In the genomic region with DNA sequence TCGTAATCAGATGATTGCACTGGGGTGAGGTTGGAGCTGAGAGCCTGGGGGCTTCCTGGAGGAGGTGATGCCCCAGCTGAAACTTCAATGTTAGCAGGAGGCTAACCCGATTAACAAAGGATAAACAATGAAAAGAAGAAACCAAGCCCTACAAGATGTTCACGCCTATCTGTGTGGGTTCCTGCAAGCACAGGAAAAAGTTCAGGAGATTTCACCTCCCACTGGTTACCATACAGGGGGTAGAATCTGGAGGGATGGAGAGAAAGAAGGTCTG, we compare ENCODE assay signal across 18 cellular contexts. TPM values are rescaled to one million over a fixed set of nuclear protein-coding genes. Genes with fewer than 3 reads are reported as not detected.
A peak's percentile ranks its signal among the peaks of the same experiment; 100 is the strongest.
DNase-seq lines count a peak whose midpoint lies in the region; ATAC-seq and TF ChIP-seq lines count a peak whose summit lies in the region.
"Had no signal": no experiment of that assay in that cellular context is flagged by ENCODE, and none has a peak within 500 bp of the region (broad histone marks: within the 10 kb centered on the region; RNA-seq: fewer than 3 reads in every experiment).

No MANE protein-coding gene starts in this region.

- no peak for ATAC-seq in natural killer cell treated with Interleukin-12 subunit alpha and Interleukin-12 subunit beta and Interleukin-15 and Interleukin-18, amount 100 ng/mL, for 72 hours
- ATAC-seq in natural killer cell (no peak), left lung (no peak), GM18502 (IDR thresholded peaks at IDR 0.05; ENCODE audit: poor library complexity, unreplicated experiment) (no peak), SK-N-SH treated with all-trans-retinoic acid at 6 μM for 48 hours (no peak)
- ATAC-seq: Panc1, Right ventricle myocardium inferior had no signal

- peaks cover 56% of the 10 kb centered on the region for H3K4me1 Mint-ChIP-seq in T-helper 1 cell treated with Interleukin-12 subunit alpha and Interleukin-12 subunit beta and Interleukin-4 antibody, amounts not matched to agents 30 μg/mL and 1 μg/mL, for 36 hours (ENCODE audit: low read depth)
- peaks cover 32 to 74% of the 10 kb centered on the region in 2 donors for H3K4me1 Mint-ChIP-seq in natural killer cell treated with Interleukin-12 subunit alpha and Interleukin-12 subunit beta and Interleukin-15 and Interleukin-18, amount 100 ng/mL, for 72 hours (ENCODE audit: low read depth in 2 of 2)
- peaks cover 12 to 49% of the 10 kb centered on the region in 2 donors for H3K4me1 Mint-ChIP-seq in natural killer cell
- peaks cover 91% of the 10 kb centered on the region for H3K4me1 Mint-ChIP-seq in activated CD4-positive, alpha-beta memory T cell treated with anti-CD3 and anti-CD28 coated beads, Interleukin-2, amount 10 ng/mL, durations not matched to agents 7 days and 5 days

- DNase-seq in T-helper 1 cell (no peak), natural killer cell (no peak), left lung (no peak)
- DNase-seq in natural killer cell treated with Interleukin-12 subunit alpha and Interleukin-12 subunit beta and Interleukin-15 and Interleukin-18, amount 100 ng/mL, for 72 hours (ENCODE audit: low spot score) = no peak
- no peak for DNase-seq in activated CD4-positive, alpha-beta memory T cell treated with anti-CD3 and anti-CD28 coated beads, Interleukin-2, amount 10 ng/mL, durations not matched to agents 7 days and 5 days
- DNase-seq: EL, HFFc6, Karpas-422, NCI-H1105, NCI-H1694, NCI-H510A treated with DMSO at 0.1 percent for 48 hours had no signal

- H3K9me3 ChIP-seq in left lung = no peaks in the 10 kb centered on the region
- H3K9me3 ChIP-seq: BE2C had no signal

- peak overlapping the region; percentile 51 for H3K4me3 Mint-ChIP-seq in T-helper 1 cell treated with Interleukin-12 subunit alpha and Interleukin-12 subunit beta and Interleukin-4 antibody, amounts not matched to agents 30 μg/mL and 1 μg/mL, for 36 hours
- peak overlapping the region; percentile 83 for H3K4me3 Mint-ChIP-seq in natural killer cell treated with Interleukin-12 subunit alpha and Interleukin-12 subunit beta and Interleukin-15 and Interleukin-18, amount 100 ng/mL, for 72 hours
- H3K4me3 Mint-ChIP-seq in natural killer cell = no peak overlapping the region
- peak overlapping the region; percentile 70 for H3K4me3 Mint-ChIP-seq in activated CD4-positive, alpha-beta memory T cell treated with anti-CD3 and anti-CD28 coated beads, Interleukin-2, amount 10 ng/mL, durations not matched to agents 7 days and 5 days
- H3K4me3 Mint-ChIP-seq: HFFc6 had no signal

- POLR2A ChIA-PET in activated CD4-positive, alpha-beta memory T cell treated with anti-CD3 and anti-CD28 coated beads, Interleukin-2, amount 10 ng/mL, durations not matched to agents 7 days and 5 days (lab: Charles Lee) = interaction anchor here (1.0 to 21.3 kb wide), 5 partner anchors 10 to 51 kb away, joined by 3 to 568 read pairs (median 86); a partner anchor contains a TSS

- H3K4me1 ChIP-seq in left lung = no peaks in the 10 kb centered on the region

- peaks cover 36% of the 10 kb centered on the region for H3K9me3 Mint-ChIP-seq in T-helper 1 cell treated with Interleukin-12 subunit alpha and Interleukin-12 subunit beta and Interleukin-4 antibody, amounts not matched to agents 30 μg/mL and 1 μg/mL, for 36 hours
- H3K9me3 Mint-ChIP-seq in natural killer cell treated with Interleukin-12 subunit alpha and Interleukin-12 subunit beta and Interleukin-15 and Interleukin-18, amount 100 ng/mL, for 72 hours = peaks cover 11% of the 10 kb centered on the region
- peaks cover 6 to 10% of the 10 kb centered on the region in 2 donors for H3K9me3 Mint-ChIP-seq in natural killer cell
- H3K9me3 Mint-ChIP-seq in activated CD4-positive, alpha-beta memory T cell treated with anti-CD3 and anti-CD28 coated beads, Interleukin-2, amount 10 ng/mL, durations not matched to agents 7 days and 5 days = peaks cover 38% of the 10 kb centered on the region

- H3K27ac Mint-ChIP-seq in T-helper 1 cell treated with Interleukin-12 subunit alpha and Interleukin-12 subunit beta and Interleukin-4 antibody, amounts not matched to agents 30 μg/mL and 1 μg/mL, for 36 hours = peak overlapping the region; percentile 85
- H3K27ac Mint-ChIP-seq in natural killer cell treated with Interleukin-12 subunit alpha and Interleukin-12 subunit beta and Interleukin-15 and Interleukin-18, amount 100 ng/mL, for 72 hours = peak overlapping the region; percentile 44 to 100
- peak overlapping the region in 1 of 2 donors; percentile 58 for H3K27ac Mint-ChIP-seq in natural killer cell
- peak overlapping the region; percentile 97 for H3K27ac Mint-ChIP-seq in activated CD4-positive, alpha-beta memory T cell treated with anti-CD3 and anti-CD28 coated beads, Interleukin-2, amount 10 ng/mL, durations not matched to agents 7 days and 5 days
- H3K27ac Mint-ChIP-seq: HFFc6 had no signal

- H3K27me3 Mint-ChIP-seq in T-helper 1 cell treated with Interleukin-12 subunit alpha and Interleukin-12 subunit beta and Interleukin-4 antibody, amounts not matched to agents 30 μg/mL and 1 μg/mL, for 36 hours (ENCODE audit: low read depth) = no peaks in the 10 kb centered on the region
- peaks cover 0 to under 1% of the 10 kb centered on the region in 2 donors for H3K27me3 Mint-ChIP-seq in natural killer cell treated with Interleukin-12 subunit alpha and Interleukin-12 subunit beta and Interleukin-15 and Interleukin-18, amount 100 ng/mL, for 72 hours
- no peaks in the 10 kb centered on the region for H3K27me3 Mint-ChIP-seq in natural killer cell (ENCODE audit: low read depth in 2 of 2)
- H3K27me3 Mint-ChIP-seq in activated CD4-positive, alpha-beta memory T cell treated with anti-CD3 and anti-CD28 coated beads, Interleukin-2, amount 10 ng/mL, durations not matched to agents 7 days and 5 days = no peaks in the 10 kb centered on the region

- peaks cover 69% of the 10 kb centered on the region for H3K36me3 Mint-ChIP-seq in T-helper 1 cell treated with Interleukin-12 subunit alpha and Interleukin-12 subunit beta and Interleukin-4 antibody, amounts not matched to agents 30 μg/mL and 1 μg/mL, for 36 hours (ENCODE audit: low read depth)
- peaks cover 45% of the 10 kb centered on the region for H3K36me3 Mint-ChIP-seq in natural killer cell treated with Interleukin-12 subunit alpha and Interleukin-12 subunit beta and Interleukin-15 and Interleukin-18, amount 100 ng/mL, for 72 hours
- H3K36me3 Mint-ChIP-seq in natural killer cell = no peaks in the 10 kb centered on the region
- peaks cover 98% of the 10 kb centered on the region for H3K36me3 Mint-ChIP-seq in activated CD4-positive, alpha-beta memory T cell treated with anti-CD3 and anti-CD28 coated beads, Interleukin-2, amount 10 ng/mL, durations not matched to agents 7 days and 5 days (ENCODE audit: low read depth)

- H3K36me3 ChIP-seq in left lung = no peaks in the 10 kb centered on the region

- H3K27me3 ChIP-seq in left lung = no peaks in the 10 kb centered on the region
- H3K27me3 ChIP-seq: BE2C had no signal

- CTCF ChIA-PET in activated CD4-positive, alpha-beta memory T cell treated with anti-CD3 and anti-CD28 coated beads, Interleukin-2, amount 10 ng/mL, durations not matched to agents 7 days and 5 days (lab: Charles Lee) = interaction anchor here (1.2 to 2.2 kb wide), 6 partner anchors 10 to 78 kb away, joined by 4 to 12 read pairs (median 6); a partner anchor contains a TSS

- no peak overlapping the region for H3K27ac ChIP-seq in left lung
- H3K27ac ChIP-seq: 22Rv1 had no signal

- intact Hi-C loops in natural killer cell (cut with micrococcal nuclease) = no loop called here
- intact Hi-C loops in left lung (cut with DNase I) = no loop called here

- H3K4me3 ChIP-seq in left lung = no peak overlapping the region

- TF ChIP-seq CTCF in natural killer cell (IDR thresholded peaks at IDR 0.05) = no peak
- no peak for TF ChIP-seq CTCF in left lung (IDR thresholded peaks at IDR 0.05)

TF ChIP-seq in SK-N-SH treated with all-trans-retinoic acid at 6 μM for 48 hours, 23 proteins besides CTCF, POLR2A, EP300 and RAD21:
- TF ChIP-seq RARB (CRISPR knock-in tag; IDR thresholded peaks at IDR 0.05) (no peak), ZFP3 (CRISPR knock-in tag; IDR thresholded peaks at IDR 0.05) (no peak), PPARA (CRISPR knock-in tag; IDR thresholded peaks at IDR 0.05; ENCODE audit: borderline replicate concordance) (no peak; the same call in 1 of the 2 replicates), ARNTL (CRISPR knock-in tag; IDR thresholded peaks at IDR 0.05; ENCODE audit: borderline replicate concordance, low read depth) (no peak), ZNF565 (CRISPR knock-in tag; conservative IDR thresholded peaks at IDR 0.05; ENCODE audit: low read depth) (no peak), OSR1 (CRISPR knock-in tag; IDR thresholded peaks at IDR 0.05) (no peak), ESRRG (CRISPR knock-in tag; IDR thresholded peaks at IDR 0.05) (no peak), ZNF70 (CRISPR knock-in tag; IDR thresholded peaks at IDR 0.05) (no peak), SNAI2 (CRISPR knock-in tag; IDR thresholded peaks at IDR 0.05) (no peak), TOX (CRISPR knock-in tag; IDR thresholded peaks at IDR 0.05; ENCODE audit: borderline replicate concordance) (no peak), ZC3H10 (CRISPR knock-in tag; IDR thresholded peaks at IDR 0.05) (no peak), TCF4 (CRISPR knock-in tag; IDR thresholded peaks at IDR 0.05; ENCODE audit: borderline replicate concordance) (no peak)
- TF ChIP-seq, protein P1, sequence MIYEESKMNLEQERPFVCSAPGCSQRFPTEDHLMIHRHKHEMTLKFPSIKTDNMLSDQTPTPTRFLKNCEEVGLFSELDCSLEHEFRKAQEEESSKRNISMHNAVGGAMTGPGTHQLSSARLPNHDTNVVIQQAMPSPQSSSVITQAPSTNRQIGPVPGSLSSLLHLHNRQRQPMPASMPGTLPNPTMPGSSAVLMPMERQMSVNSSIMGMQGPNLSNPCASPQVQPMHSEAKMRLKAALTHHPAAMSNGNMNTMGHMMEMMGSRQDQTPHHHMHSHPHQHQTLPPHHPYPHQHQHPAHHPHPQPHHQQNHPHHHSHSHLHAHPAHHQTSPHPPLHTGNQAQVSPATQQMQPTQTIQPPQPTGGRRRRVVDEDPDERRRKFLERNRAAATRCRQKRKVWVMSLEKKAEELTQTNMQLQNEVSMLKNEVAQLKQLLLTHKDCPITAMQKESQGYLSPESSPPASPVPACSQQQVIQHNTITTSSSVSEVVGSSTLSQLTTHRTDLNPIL (CRISPR knock-in tag; IDR thresholded peaks at IDR 0.05; ENCODE audit: low read depth) = no peak

RNA-seq across cellular contexts. Expression of a gene that starts 27.5 kb away (rescaled TPM):
- total RNA-seq in natural killer cell treated with Interleukin-12 subunit alpha and Interleukin-12 subunit beta and Interleukin-15 and Interleukin-18, amount 100 ng/mL, for 72 hours = 10 to 100 TPM; 16.3 to 66.7 TPM
- total RNA-seq in natural killer cell = 10 to 100 TPM in 2 of 3 donors, 1 to 10 TPM in 1; 8.8 to 21.8 (median 16.4) TPM
- 10 to 100 TPM; 43.8 to 44.4 TPM for total RNA-seq in activated CD4-positive, alpha-beta memory T cell treated with anti-CD3 and anti-CD28 coated beads, Interleukin-2, amount 10 ng/mL, durations not matched to agents 7 days and 5 days
- under 1 TPM; 0.29 to 0.79 TPM for total RNA-seq in left lung
- total RNA-seq: HFFc6, Right ventricle myocardium inferior had no signal

Comparison
In these comparisons a context has a peak if more than half of its experiments do, and no peak if none do; other contexts are left out.
1. RNA of a gene that starts 27.5 kb away (total RNA-seq): 16.3 to 66.7 TPM in natural killer cell treated with Interleukin-12 subunit alpha and Interleukin-12 subunit beta and Interleukin-15 and Interleukin-18, amount 100 ng/mL, for 72 hours, 43.8 to 44.4 TPM in activated CD4-positive, alpha-beta memory T cell treated with anti-CD3 and anti-CD28 coated beads, Interleukin-2, amount 10 ng/mL, durations not matched to agents 7 days and 5 days and 8.8 to 21.8 TPM in natural killer cell; 0.29 to 0.79 TPM in left lung; every median in the first group is over 4 times any median in the second.